ENCODE assay signal across 24 cellular contexts in the genomic region with DNA sequence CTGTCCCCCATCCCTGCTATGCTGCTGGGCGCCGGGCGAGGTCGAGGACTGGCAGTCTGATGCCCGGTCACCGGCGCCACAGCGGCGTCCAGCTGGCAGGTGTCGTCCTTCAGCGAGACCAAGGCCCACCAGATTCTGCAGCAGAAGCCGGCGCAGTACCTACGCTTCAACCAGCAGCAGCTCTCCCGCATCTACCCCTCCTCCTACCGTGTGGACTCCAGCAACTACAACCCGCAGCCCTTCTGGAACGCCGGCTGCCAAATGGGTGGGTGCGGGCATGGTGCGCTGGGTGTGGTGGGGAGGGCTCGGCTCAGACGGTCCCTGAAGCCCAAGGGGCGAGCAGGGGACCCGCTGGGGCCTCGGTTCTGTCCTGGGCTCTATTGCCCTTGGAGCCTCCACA. TPM values are rescaled to one million over a fixed set of nuclear protein-coding genes. Genes with fewer than 3 reads are reported as not detected.
"Had no signal": no experiment of that assay in that cellular context is flagged by ENCODE, and none has a peak within 500 bp of the region (broad histone marks: within the 10 kb centered on the region; RNA-seq: fewer than 3 reads in every experiment).

No MANE protein-coding gene starts in this region.

- H3K9me3 Mint-ChIP-seq: activated naive CD4-positive, alpha-beta T cell treated with anti-CD3 and anti-CD28 coated beads, Interleukin-2, amount 10 ng/mL, durations not matched to agents 7 days and 5 days; activated naive CD8-positive, alpha-beta T cell treated with anti-CD3 and anti-CD28 coated beads, Interleukin-2, amount 50 U/mL, for 24 hours; brain; nephron progenitor cell had no signal

- H3K27ac Mint-ChIP-seq: activated naive CD4-positive, alpha-beta T cell treated with anti-CD3 and anti-CD28 coated beads, Interleukin-2, amount 10 ng/mL, durations not matched to agents 7 days and 5 days; activated naive CD8-positive, alpha-beta T cell treated with anti-CD3 and anti-CD28 coated beads, Interleukin-2, amount 50 U/mL, for 24 hours; nephron progenitor cell had no signal

- ATAC-seq: activated naive CD8-positive, alpha-beta T cell treated with anti-CD3 and anti-CD28 coated beads, Interleukin-2, amount 50 U/mL, for 24 hours; foreskin keratinocyte; left cardiac atrium had no signal

- DNase-seq: activated CD4-positive, alpha-beta T cell treated with anti-CD3 and anti-CD28 coated beads, Interleukin-2, amount 50 U/mL, for 1 hour; activated CD8-positive, alpha-beta memory T cell treated with anti-CD3 and anti-CD28 coated beads, Interleukin-2, amount 50 U/mL, for 4 hours; activated naive CD8-positive, alpha-beta T cell treated with anti-CD3 and anti-CD28 coated beads, Interleukin-2, amount 50 U/mL, for 24 hours; activated T-cell treated with anti-CD3 and anti-CD28 coated beads, Interleukin-2, amount 50 U/mL, for 48 hours; anterior cingulate cortex; caudate nucleus; colonic mucosa; foreskin keratinocyte; left cardiac atrium; mesendoderm; nephron progenitor cell; occipital lobe; posterior cingulate gyrus; stimulated activated CD4-positive, alpha-beta T cell treated with anti-CD3 and anti-CD28 coated beads, Interleukin-4, amount 100 ng/mL, for 4 hours; stimulated activated naive CD4-positive, alpha-beta T cell treated with Interleukin-2 at 50 U/mL for 16 hours; thyroid gland had no signal

- H3K4me1 ChIP-seq: colonic mucosa, foreskin keratinocyte, thyroid gland had no signal

- H3K36me3 ChIP-seq: colonic mucosa, spleen, thyroid gland had no signal

- H3K36me3 Mint-ChIP-seq: activated naive CD4-positive, alpha-beta T cell treated with anti-CD3 and anti-CD28 coated beads, Interleukin-2, amount 10 ng/mL, durations not matched to agents 7 days and 5 days; brain had no signal

- H3K27me3 Mint-ChIP-seq: activated naive CD8-positive, alpha-beta T cell treated with anti-CD3 and anti-CD28 coated beads, Interleukin-2, amount 50 U/mL, for 24 hours had no signal

- H3K4me3 Mint-ChIP-seq: activated naive CD4-positive, alpha-beta T cell treated with anti-CD3 and anti-CD28 coated beads, Interleukin-2, amount 10 ng/mL, durations not matched to agents 7 days and 5 days; activated naive CD8-positive, alpha-beta T cell treated with anti-CD3 and anti-CD28 coated beads, Interleukin-2, amount 50 U/mL, for 24 hours; brain; nephron progenitor cell had no signal

- H3K27me3 ChIP-seq: colonic mucosa, foreskin keratinocyte, hepatocyte, thyroid gland had no signal

- H3K4me3 ChIP-seq: colonic mucosa, hepatocyte, thyroid gland had no signal

- H3K27ac ChIP-seq: colonic mucosa, foreskin keratinocyte, hepatocyte, thyroid gland had no signal

- H3K9me3 ChIP-seq: colonic mucosa, spleen, thyroid gland had no signal

RNA-seq across cellular contexts. Expression of a gene that starts 33.3 kb away (rescaled TPM):
- total RNA-seq: epithelial cell of proximal tubule; fibroblast of lung; hepatocyte; renal cortical epithelial cell; T-helper 2 cell treated with Interferon-gamma antibody and Interleukin-4, amounts not matched to agents 100 ng/mL and 5 ng/mL, for 36 hours; thyroid gland had no signal
- polyA plus RNA-seq: fibroblast of lung had no signal
